ENCODE assay signal across 13 cellular contexts in the genomic region with DNA sequence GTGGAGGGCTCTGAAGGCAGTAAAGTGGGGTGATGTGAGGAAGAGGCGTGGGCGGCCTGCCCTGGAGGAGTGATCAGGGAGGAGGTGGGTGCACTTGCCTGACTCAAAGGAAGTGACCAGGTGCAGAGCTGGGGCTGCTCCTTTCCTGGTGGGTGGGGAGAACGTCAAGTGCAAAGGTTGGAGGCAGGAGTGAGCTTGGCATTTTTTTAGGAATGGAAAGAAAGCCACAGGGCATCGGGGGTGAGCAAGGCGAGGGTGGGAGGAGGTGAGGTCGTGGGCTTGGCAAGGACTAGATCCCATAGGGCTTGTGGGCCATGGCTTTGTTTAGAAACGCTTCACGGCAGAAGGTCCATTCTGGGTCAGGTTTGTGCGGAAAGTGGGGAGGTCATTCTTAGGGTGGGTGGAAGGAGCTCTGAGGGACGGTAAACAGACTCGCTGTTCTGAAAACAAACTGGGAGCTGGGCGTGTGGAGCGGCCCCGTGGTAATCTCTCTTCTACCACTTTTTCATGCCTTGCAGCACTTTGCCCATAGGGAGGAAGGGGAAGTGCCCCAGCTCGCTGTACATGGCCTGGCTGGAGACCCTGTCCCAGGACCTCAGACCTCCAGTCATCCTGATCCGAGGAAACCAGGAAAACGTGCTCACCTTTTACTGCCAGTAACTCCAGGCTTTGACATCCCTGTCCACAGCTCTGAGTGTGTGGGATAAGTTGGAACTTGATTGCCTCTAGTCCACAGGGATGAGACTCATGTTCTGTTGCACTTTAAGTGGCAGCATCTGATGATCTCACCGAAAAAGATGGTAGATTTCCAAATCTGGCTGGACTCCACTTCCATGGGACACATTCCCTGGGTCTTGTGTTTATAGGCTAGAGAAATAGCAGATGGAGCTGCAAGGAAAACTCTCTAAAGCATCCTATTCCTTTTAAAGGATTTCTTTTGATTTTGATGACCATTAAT. TPM values are rescaled to one million over a fixed set of nuclear protein-coding genes. Genes with fewer than 3 reads are reported as not detected.
DNase-seq lines count a peak whose midpoint lies in the region; ATAC-seq, FAIRE-seq and TF ChIP-seq lines count a peak whose summit lies in the region.
"Had no signal": no experiment of that assay in that cellular context is flagged by ENCODE, and none has a peak within 500 bp of the region (broad histone marks: within the 10 kb centered on the region; RNA-seq: fewer than 3 reads in every experiment).

No MANE protein-coding gene starts in this region.

- POLR2A ChIA-PET in OCI-LY7 (lab: Charles Lee), result interaction anchor here (0.6 to 13.5 kb wide), 11 partner anchors 9 to 127 kb away, joined by 3 to 256 read pairs (median 3); partner anchors contain the start of gene HERPUD1

- H3K9me3 ChIP-seq in OCI-LY7 (ENCODE audit: low read length) (no peaks in the 10 kb centered on the region), fibroblast of lung (ENCODE audit: control insufficient read depth, insufficient read depth, low read depth, low read length) (no peaks in the 10 kb centered on the region)
- H3K9me3 ChIP-seq: tibial artery had no signal

- no peaks in the 10 kb centered on the region for H3K27me3 ChIP-seq in fibroblast of lung (ENCODE audit: control insufficient read depth, insufficient read depth, low read length)
- H3K27me3 ChIP-seq: tibial artery had no signal

- peak overlapping the region; percentile 52; the same call in 1 of the 2 replicates for H2AFZ ChIP-seq in OCI-LY7 (ENCODE audit: low read length)
- H2AFZ ChIP-seq in fibroblast of lung (ENCODE audit: low read length), result no peak overlapping the region

- no TSS peak for BruUV-seq in OCI-LY7 (replicated peaks; lab: Mats Ljungman, UMichigan)

- no peak overlapping the region for H3K9ac ChIP-seq in fibroblast of lung (ENCODE audit: insufficient read depth, low read length)

- H3K36me3 ChIP-seq in OCI-LY7 (ENCODE audit: insufficient read depth, low read length) (no peaks in the 10 kb centered on the region), fibroblast of lung (ENCODE audit: control insufficient read depth, insufficient read depth, low read length) (no peaks in the 10 kb centered on the region)
- H3K36me3 ChIP-seq: tibial artery had no signal

- ATAC-seq in sciatic nerve, result peak; percentile 66
- no peak for ATAC-seq in HG03196 (IDR thresholded peaks at IDR 0.05; ENCODE audit: unreplicated experiment)
- ATAC-seq: left ventricle myocardium superior had no signal

- intact Hi-C loops in OCI-LY7 (cut with micrococcal nuclease; ENCODE audit: unreplicated experiment) (loop anchor here (2.0 kb wide), 1 partner anchor 38 kb away; no protein-coding TSS in a partner anchor), sciatic nerve (cut with DNase I) (no loop called here)

- no peak for FAIRE-seq in frontal cortex (lab: Jason Lieb, UNC)

- H3K79me2 ChIP-seq in OCI-LY7 (ENCODE audit: insufficient read depth, low read depth, low read length) (no peaks in the 10 kb centered on the region), fibroblast of lung (ENCODE audit: control insufficient read depth, insufficient read depth, low read length) (no peaks in the 10 kb centered on the region)

- H3K27ac ChIP-seq in OCI-LY7 (ENCODE audit: low read depth, low read length, poor library complexity, severe bottlenecking) (peak overlapping the region; percentile 84), fibroblast of lung (ENCODE audit: insufficient read depth, low read length) (no peak overlapping the region)
- H3K27ac ChIP-seq: tibial artery had no signal

- peak overlapping the region; percentile 86 for H3K4me2 ChIP-seq in OCI-LY7 (ENCODE audit: low read length)
- no peak overlapping the region for H3K4me2 ChIP-seq in fibroblast of lung (ENCODE audit: extremely low read depth, insufficient read depth, low read length)

- TF ChIP-seq CTCF in OCI-LY7 (conservative IDR thresholded peaks at IDR 0.05; ENCODE audit: low read length) (no peak), fibroblast of lung (conservative IDR thresholded peaks at IDR 0.05 in 1 of 2, IDR thresholded peaks at IDR 0.05 in 1 of 2; ENCODE audit: low read depth in 1 of 2, low read length in 2 of 2) (no peak)

- DNase-seq in EH (ENCODE audit: low read depth) (peak; percentile 90), OCI-LY7 (ENCODE audit: low spot score) (peak; percentile 46), fibroblast of lung (ENCODE audit: low read depth in 2 of 2) (peak; percentile 71 to 74), sciatic nerve (ENCODE audit: low spot score) (no peak), NCI-H187 treated with DMSO at 0.1 percent for 48 hours (lab: John Stamatoyannopoulos, UW) (no peak), NCI-H146 treated with DMSO at 0.1 percent for 48 hours (lab: John Stamatoyannopoulos, UW; ENCODE audit: unreplicated experiment) (no peak), frontal cortex (ENCODE audit: low spot score in 2 of 2) (no peak)
- DNase-seq: DMS 273 treated with DMSO at 0.1 percent for 48 hours, endodermal cell, left ventricle myocardium superior, NCI-H524 had no signal

- H4K20me1 ChIP-seq in OCI-LY7 (ENCODE audit: insufficient read depth, low read length) (no peaks in the 10 kb centered on the region), fibroblast of lung (ENCODE audit: control insufficient read depth, extremely low read depth, insufficient read depth, low read length) (no peaks in the 10 kb centered on the region)

- CTCF ChIA-PET in OCI-LY7 (lab: Charles Lee; ENCODE audit: unreplicated experiment), result interaction anchor here (0.6 to 1.0 kb wide), 3 partner anchors 16 to 24 kb away, joined by 3 to 4 read pairs (median 4); no protein-coding TSS in a partner anchor

- H3K9me2 ChIP-seq in OCI-LY7 (ENCODE audit: insufficient read depth, low read length), result no peaks in the 10 kb centered on the region

- peak overlapping the region; percentile 46 for H3K4me3 ChIP-seq in OCI-LY7 (ENCODE audit: low read depth, low read length, poor library complexity, severe bottlenecking)
- H3K4me3 ChIP-seq in fibroblast of lung (replicated peaks in 1 of 4; ENCODE audit: control extremely low read depth in 1 of 4, insufficient read depth in 1 of 4, low read depth in 3 of 4, low read length in 4 of 4), result no peak overlapping the region
- H3K4me3 ChIP-seq: tibial artery had no signal

- H3K4me1 ChIP-seq in OCI-LY7 (ENCODE audit: insufficient read depth, low read length, poor library complexity, severe bottlenecking), result peaks cover 88% of the 10 kb centered on the region
- H3K4me1 ChIP-seq in fibroblast of lung (ENCODE audit: control insufficient read depth, extremely low read depth, insufficient read depth, low read length), result peaks cover 2% of the 10 kb centered on the region

RNA-seq across cellular contexts. Expression of gene HERPUD1, which starts 18.9 kb away (rescaled TPM):
- 121 and 140 TPM in 2 replicates for total RNA-seq in OCI-LY7 (2014; rRNA removed; shearing (Covaris generic))
- total RNA-seq in OCI-LY7 (2022) (294 and 342 TPM in 2 replicates), fibroblast of lung (111 and 117 TPM in 2 replicates), sciatic nerve (150 TPM), frontal cortex (42.0 TPM)
- polyA plus RNA-seq in fibroblast of lung, result 127 and 199 TPM in 2 replicates
- 68.9 and 89.8 TPM in 2 replicates for polyA plus RNA-seq in fibroblast of lung (2012)
- 241 and 266 TPM in 2 replicates for polyA minus RNA-seq in fibroblast of lung (ENCODE audit: low replicate concordance)

RNA-seq across cellular contexts. Expression of gene SLC12A3, which starts 48.0 kb away (rescaled TPM):
- 0.25 and 1.6 TPM in 2 replicates for total RNA-seq in OCI-LY7 (2014; rRNA removed; shearing (Covaris generic))
- total RNA-seq in OCI-LY7 (2022), result 0.63 and 0.88 TPM in 2 replicates
- total RNA-seq in fibroblast of lung, result not detected in 2 replicates
- polyA plus RNA-seq in fibroblast of lung, result not detected in 2 replicates
- not detected in 2 replicates for polyA plus RNA-seq in fibroblast of lung (2012)
- 0.37 TPM in 1 of 2 replicates, not detected in the other for polyA minus RNA-seq in fibroblast of lung (ENCODE audit: low replicate concordance)
- total RNA-seq in sciatic nerve, result not detected
- not detected for total RNA-seq in frontal cortex
- total RNA-seq: endodermal cell, left ventricle myocardium superior had no signal

RNA-seq across cellular contexts. Expression of gene CETP, which starts 48.7 kb away (rescaled TPM):
- 0.54 and 0.67 TPM in 2 replicates for total RNA-seq in OCI-LY7 (2014; rRNA removed; shearing (Covaris generic))
- total RNA-seq in OCI-LY7 (2022) (0.41 and 0.65 TPM in 2 replicates), fibroblast of lung (not detected in 2 replicates), sciatic nerve (8.2 TPM), frontal cortex (0.82 TPM)
- 0.06 TPM in 1 of 2 replicates, not detected in the other for polyA plus RNA-seq in fibroblast of lung
- 0.12 TPM in 1 of 2 replicates, not detected in the other for polyA plus RNA-seq in fibroblast of lung (2012)
- polyA minus RNA-seq in fibroblast of lung (ENCODE audit: low replicate concordance), result not detected in 2 replicates
- total RNA-seq: endodermal cell had no signal

Comparison
In these comparisons a context has a peak if more than half of its experiments do, and no peak if none do; other contexts are left out.
1. DNase-seq: peak in EH (single experiment), OCI-LY7 (single experiment) and fibroblast of lung (2 of 2); none in sciatic nerve (single experiment), NCI-H187 treated with DMSO at 0.1 percent for 48 hours (single experiment), NCI-H146 treated with DMSO at 0.1 percent for 48 hours (single experiment) and frontal cortex (0 of 2).